Comparison of ENCODE assay signal across 28 cellular contexts in genomic region chr4:168487821-168488162, GRCh38. TPM values are rescaled to one million over a fixed set of nuclear protein-coding genes. Genes with fewer than 3 reads are reported as not detected.
A peak's percentile ranks its signal among the peaks of the same experiment; 100 is the strongest.
DNase-seq lines count a peak whose midpoint lies in the region; ATAC-seq, FAIRE-seq and TF ChIP-seq lines count a peak whose summit lies in the region.
"Had no signal": no experiment of that assay in that cellular context is flagged by ENCODE, and none has a peak within 500 bp of the region (broad histone marks: within the 10 kb centered on the region; RNA-seq: fewer than 3 reads in every experiment).

No MANE protein-coding gene starts in this region.

- DNase-seq in A549 (ENCODE audit: low read depth in 1 of 2, low spot score in 1 of 2) (no peak), HFFc6 (no peak), astrocyte (ENCODE audit: low read depth) (no peak), mesenchymal stem cell (no peak), substantia nigra (lab: John Stamatoyannopoulos, UW) (no peak)
- DNase-seq: activated CD4-positive, alpha-beta T cell treated with anti-CD3 and anti-CD28 coated beads, Interleukin-2, amount 50 U/mL, for 1 hour; activated CD8-positive, alpha-beta memory T cell treated with anti-CD3 and anti-CD28 coated beads, Interleukin-2, amount 50 U/mL, for 4 hours; activated naive CD4-positive, alpha-beta T cell treated with anti-CD3 and anti-CD28 coated beads, Interleukin-2, amount 10 ng/mL, durations not matched to agents 7 days and 5 days; amygdala; cortex of kidney; effector memory CD8-positive, alpha-beta T cell; hippocampal formation; KG1; left lung; naive thymus-derived CD4-positive, alpha-beta T cell; NCI-H146; NCI-H510A; nucleus accumbens; Right ventricle myocardium superior; spleen; SW 1271; upper lobe of right lung had no signal

- H3K4me1 Mint-ChIP-seq in HFFc6 (ENCODE audit: low read depth) (peaks cover 59% of the 10 kb centered on the region), astrocyte (ENCODE audit: low read depth, unreplicated experiment) (peaks cover 46% of the 10 kb centered on the region)

- H4K8ac ChIP-seq in mesenchymal stem cell (ENCODE audit: low read length): no peak overlapping the region

- ATAC-seq in A549 (no peak; a peak in 1 of 6 replicates), GM21576 (IDR thresholded peaks at IDR 0.05; ENCODE audit: unreplicated experiment) (no peak), HG03469 (IDR thresholded peaks at IDR 0.05; ENCODE audit: unreplicated experiment) (no peak), GM18907 (IDR thresholded peaks at IDR 0.05; ENCODE audit: unreplicated experiment) (no peak)
- ATAC-seq: effector memory CD8-positive, alpha-beta T cell; left lung; upper lobe of right lung had no signal

- peak overlapping the region; percentile 98 for H3K4me2 ChIP-seq in A549
- H3K4me2 ChIP-seq in astrocyte (ENCODE audit: low read length): peak overlapping the region; percentile 69
- H3K4me2 ChIP-seq in mesenchymal stem cell (ENCODE audit: low read length, poor library complexity, severe bottlenecking): no peak overlapping the region

- H3K9ac ChIP-seq in astrocyte (ENCODE audit: low read length): peak overlapping the region; percentile 49
- no peak overlapping the region for H3K9ac ChIP-seq in mesenchymal stem cell (ENCODE audit: low read length)

- H4K20me1 ChIP-seq in astrocyte (ENCODE audit: insufficient read depth, low read length): no peaks in the 10 kb centered on the region

- H3K23ac ChIP-seq in mesenchymal stem cell (ENCODE audit: low read length in 2 of 2): no peak overlapping the region

- H2BK120ac ChIP-seq in mesenchymal stem cell (ENCODE audit: low read depth, low read length): no peak overlapping the region

- H3K27ac ChIP-seq in A549 (peak overlapping the region; percentile 92 to 98), astrocyte (ENCODE audit: low read depth, low read length) (peak overlapping the region; percentile 79), mesenchymal stem cell (ENCODE audit: low read length, poor library complexity, severe bottlenecking) (no peak overlapping the region), substantia nigra (ENCODE audit: low read depth, low read length, poor library complexity, severe bottlenecking) (no peak overlapping the region)
- H3K27ac ChIP-seq: left lung, spleen, upper lobe of right lung had no signal

- TF ChIP-seq EP300 in A549 (IDR thresholded peaks at IDR 0.05): no peak

- H3K4ac ChIP-seq in mesenchymal stem cell (ENCODE audit: low read depth in 1 of 2, low read length in 2 of 2): no peak overlapping the region

- no peaks in the 10 kb centered on the region for H3K79me1 ChIP-seq in mesenchymal stem cell (replicated peaks; ENCODE audit: low read length, poor library complexity, severe bottlenecking)

- peak; percentile 36 for FAIRE-seq in A549 (lab: Jason Lieb, UNC)
- FAIRE-seq in astrocyte (lab: Jason Lieb, UNC): no peak
- FAIRE-seq: G401.6, GM19239 had no signal

- no peaks in the 10 kb centered on the region; the same call in 2 of the 3 replicates for H3K9me3 ChIP-seq in A549
- H3K9me3 ChIP-seq in astrocyte (ENCODE audit: insufficient read depth, low read depth, low read length): no peaks in the 10 kb centered on the region
- no peaks in the 10 kb centered on the region for H3K9me3 ChIP-seq in mesenchymal stem cell (ENCODE audit: control insufficient read depth, low read length)
- H3K9me3 ChIP-seq: left lung, spleen, upper lobe of right lung had no signal

- no peaks in the 10 kb centered on the region for H3K36me3 ChIP-seq in astrocyte (ENCODE audit: insufficient read depth, low read length)
- H3K36me3 ChIP-seq in mesenchymal stem cell (ENCODE audit: control insufficient read depth in 1 of 2, insufficient read depth in 2 of 2, low read depth in 1 of 2, low read length in 2 of 2): no peaks in the 10 kb centered on the region
- H3K36me3 ChIP-seq: left lung, spleen, upper lobe of right lung had no signal

- H2BK15ac ChIP-seq in mesenchymal stem cell (ENCODE audit: low read depth, poor library complexity, severe bottlenecking): no peak overlapping the region

- TF ChIP-seq RAD21 in A549 (conservative IDR thresholded peaks at IDR 0.05 in 1 of 2, IDR thresholded peaks at IDR 0.05 in 1 of 2): 0 out of 5 replicates have a peak, but pooled peaks of 1 of the 2 experiments have one; percentile 6

- H3K18ac ChIP-seq in mesenchymal stem cell (ENCODE audit: low read depth in 1 of 2, low read length in 2 of 2): no peak overlapping the region

- TF ChIP-seq POLR2A in A549 (IDR thresholded peaks at IDR 0.05; ENCODE audit: low read length): no peak

- H3K79me2 ChIP-seq in astrocyte (ENCODE audit: insufficient read depth, low read length): no peaks in the 10 kb centered on the region

- no peaks in the 10 kb centered on the region for H3K36me3 Mint-ChIP-seq in HFFc6 (ENCODE audit: low read depth)
- H3K36me3 Mint-ChIP-seq in astrocyte (ENCODE audit: low read depth, unreplicated experiment): no peaks in the 10 kb centered on the region
- H3K36me3 Mint-ChIP-seq: activated naive CD4-positive, alpha-beta T cell treated with anti-CD3 and anti-CD28 coated beads, Interleukin-2, amount 10 ng/mL, durations not matched to agents 7 days and 5 days had no signal

- peak overlapping the region; percentile 87 for H3K27ac Mint-ChIP-seq in HFFc6
- H3K27ac Mint-ChIP-seq in astrocyte (ENCODE audit: unreplicated experiment): peak overlapping the region; percentile 92
- H3K27ac Mint-ChIP-seq: activated naive CD4-positive, alpha-beta T cell treated with anti-CD3 and anti-CD28 coated beads, Interleukin-2, amount 10 ng/mL, durations not matched to agents 7 days and 5 days; activated T-helper 1 cell treated with anti-CD3 and anti-CD28 coated beads, Interleukin-12 subunit alpha, Interleukin-12 subunit beta, Interleukin-2, Interleukin-4 antibody, amounts not matched to agents 30 ng/mL and 10 ng/mL and 1 ng/mL, durations not matched to agents 14 hours and 24 hours and 36 hours; effector memory CD8-positive, alpha-beta T cell; naive thymus-derived CD4-positive, alpha-beta T cell had no signal

- H2AFZ ChIP-seq in astrocyte (ENCODE audit: low read depth, low read length) (peak overlapping the region; percentile 57), mesenchymal stem cell (ENCODE audit: low read depth, low read length) (no peak overlapping the region)

- CTCF ChIA-PET in A549 (lab: Yijun Ruan, JAX): interaction anchor here (0.7 to 1.3 kb wide), 2 partner anchors 9 to 170 kb away, joined by 3 read pairs; partner anchors contain the start of gene PALLD

- H3K27me3 Mint-ChIP-seq in HFFc6 (ENCODE audit: insufficient read depth): no peaks in the 10 kb centered on the region; the same call in 1 of the 2 replicates
- no peaks in the 10 kb centered on the region for H3K27me3 Mint-ChIP-seq in astrocyte (ENCODE audit: low read depth, unreplicated experiment)

- H2AK5ac ChIP-seq in mesenchymal stem cell (ENCODE audit: low read length, severe bottlenecking): no peak overlapping the region

- TF ChIP-seq CTCF in A549 (IDR thresholded peaks at IDR 0.05) (no peak), HFFc6 (IDR thresholded peaks at IDR 0.05) (no peak), astrocyte (IDR thresholded peaks at IDR 0.05; ENCODE audit: insufficient read depth, low read depth, low read length) (no peak)

- H3K4me1 ChIP-seq in A549: peaks cover 34% of the 10 kb centered on the region
- peaks cover 28% of the 10 kb centered on the region for H3K4me1 ChIP-seq in astrocyte (ENCODE audit: insufficient read depth, low read length)
- H3K4me1 ChIP-seq in mesenchymal stem cell (ENCODE audit: control insufficient read depth, insufficient read depth, low read depth, low read length): peaks cover 4% of the 10 kb centered on the region
- H3K4me1 ChIP-seq: spleen, upper lobe of right lung had no signal

- POLR2A ChIA-PET in A549 (lab: Yijun Ruan, JAX): interaction anchor here (0.7 to 1.6 kb wide), 6 partner anchors 13 to 52 kb away, joined by 3 to 8 read pairs (median 3); no protein-coding TSS in a partner anchor

- WGBS in A549 (ENCODE audit: missing lambda C conversion rate): 0% methylated on average over 2 of the region's 2 CpGs
- 78% methylated on average over 2 of the region's 2 CpGs for WGBS in mesenchymal stem cell

- no peak overlapping the region for H2BK12ac ChIP-seq in mesenchymal stem cell (ENCODE audit: low read length in 2 of 2)

- H3K9me3 Mint-ChIP-seq in HFFc6: no peaks in the 10 kb centered on the region
- no peaks in the 10 kb centered on the region for H3K9me3 Mint-ChIP-seq in astrocyte (ENCODE audit: unreplicated experiment)
- H3K9me3 Mint-ChIP-seq: activated naive CD4-positive, alpha-beta T cell treated with anti-CD3 and anti-CD28 coated beads, Interleukin-2, amount 10 ng/mL, durations not matched to agents 7 days and 5 days; activated T-helper 1 cell treated with anti-CD3 and anti-CD28 coated beads, Interleukin-12 subunit alpha, Interleukin-12 subunit beta, Interleukin-2, Interleukin-4 antibody, amounts not matched to agents 30 ng/mL and 10 ng/mL and 1 ng/mL, durations not matched to agents 14 hours and 24 hours and 36 hours; effector memory CD8-positive, alpha-beta T cell; naive thymus-derived CD4-positive, alpha-beta T cell had no signal

- H3K27me3 ChIP-seq in astrocyte (ENCODE audit: insufficient read depth, low read length): no peaks in the 10 kb centered on the region
- H3K27me3 ChIP-seq in mesenchymal stem cell (ENCODE audit: control insufficient read depth in 1 of 2, insufficient read depth in 1 of 2, low read length in 2 of 2): no peaks in the 10 kb centered on the region
- H3K27me3 ChIP-seq: left lung, upper lobe of right lung had no signal

- H2BK5ac ChIP-seq in mesenchymal stem cell (ENCODE audit: low read depth, low read length, poor library complexity, severe bottlenecking): no peak overlapping the region

- H4K91ac ChIP-seq in mesenchymal stem cell (ENCODE audit: low read length): peak overlapping the region; percentile 30

- H3K14ac ChIP-seq in mesenchymal stem cell (ENCODE audit: low read length in 2 of 2): no peak overlapping the region

- peak overlapping the region; percentile 47 for H3K4me3 ChIP-seq in A549
- H3K4me3 ChIP-seq in astrocyte (ENCODE audit: insufficient read depth, low read depth, low read length): no peak overlapping the region
- no peak overlapping the region for H3K4me3 ChIP-seq in mesenchymal stem cell (ENCODE audit: insufficient read depth in 1 of 2, low read depth in 1 of 2, low read length in 2 of 2)
- H3K4me3 ChIP-seq: left lung, spleen, upper lobe of right lung had no signal

- H3K4me3 Mint-ChIP-seq in HFFc6 (peak overlapping the region; percentile 69), astrocyte (ENCODE audit: unreplicated experiment) (no peak overlapping the region)
- H3K4me3 Mint-ChIP-seq: activated naive CD4-positive, alpha-beta T cell treated with anti-CD3 and anti-CD28 coated beads, Interleukin-2, amount 10 ng/mL, durations not matched to agents 7 days and 5 days; activated T-helper 1 cell treated with anti-CD3 and anti-CD28 coated beads, Interleukin-12 subunit alpha, Interleukin-12 subunit beta, Interleukin-2, Interleukin-4 antibody, amounts not matched to agents 30 ng/mL and 10 ng/mL and 1 ng/mL, durations not matched to agents 14 hours and 24 hours and 36 hours; effector memory CD8-positive, alpha-beta T cell; naive thymus-derived CD4-positive, alpha-beta T cell had no signal

RNA-seq across cellular contexts. Expression of gene DDX60L, which starts 7.5 kb away (rescaled TPM):
- 15.4 and 20.5 TPM in 2 replicates for polyA plus RNA-seq in A549 (2011; rRNA removed)
- polyA plus RNA-seq in A549 (2012; cell fraction: cytosol; rRNA removed): 3.8 and 4.5 TPM in 2 replicates
- 3.9 and 8.1 TPM in 2 replicates for polyA plus RNA-seq in A549 (2012; cell fraction: nucleus; rRNA removed)
- 11.1 to 12.2 TPM (median 12.0 TPM) in 3 replicates for polyA plus RNA-seq in A549 (2017; fragmentation: RNase III; extraction: RNeasy Plus Mini Kit Qiagen cat#74134 plus additional on column Dnase treatment)
- polyA minus RNA-seq in A549 (2011; rRNA and poly(A)+ RNA removed): 13.0 and 23.2 TPM in 2 replicates
- total RNA-seq in HFFc6 (2021; fragmentation: NEBNext Ultra II Directional; extraction: Animal tissue kit (Norgen Biotek cat#: 25700)): 10 to 100 TPM; 19.4 to 27.2 (median 23.7) TPM
- total RNA-seq in astrocyte: 90.9 and 91.8 TPM in 2 replicates
- polyA plus RNA-seq in mesenchymal stem cell (2013, experiment 1 of 2): 8.1 TPM
- 7.8 TPM for polyA plus RNA-seq in mesenchymal stem cell (2013, experiment 2 of 2)

RNA-seq across cellular contexts. Expression of gene PALLD, which starts 9.1 kb away (rescaled TPM):
- polyA plus RNA-seq in A549 (2011; rRNA removed) (88.8 and 99.3 TPM in 2 replicates), A549 (2017; fragmentation: RNase III; extraction: RNeasy Plus Mini Kit Qiagen cat#74134 plus additional on column Dnase treatment) (113 to 134 TPM (median 123 TPM) in 3 replicates)
- 46.5 and 60.1 TPM in 2 replicates for polyA plus RNA-seq in A549 (2012; cell fraction: cytosol; rRNA removed)
- polyA plus RNA-seq in A549 (2012; cell fraction: nucleus; rRNA removed): 58.7 and 75.0 TPM in 2 replicates
- polyA minus RNA-seq in A549 (2011; rRNA and poly(A)+ RNA removed): 94.3 and 135 TPM in 2 replicates
- total RNA-seq in HFFc6 (2021; fragmentation: NEBNext Ultra II Directional; extraction: Animal tissue kit (Norgen Biotek cat#: 25700)): 100 to 1,000 TPM in 4 of 6 experiments, 10 to 100 TPM in 2; 72.6 to 163 (median 149) TPM
- total RNA-seq in astrocyte: 498 and 551 TPM in 2 replicates
- 109 TPM for polyA plus RNA-seq in mesenchymal stem cell (2013, experiment 1 of 2)
- polyA plus RNA-seq in mesenchymal stem cell (2013, experiment 2 of 2): 108 TPM

Comparison
In these comparisons a context has a peak if more than half of its experiments do, and no peak if none do; other contexts are left out.
1. H3K27ac ChIP-seq: peak in A549 (2 of 2) and astrocyte (single experiment); none in mesenchymal stem cell (single experiment) and substantia nigra (single experiment).